In genomic region chr3:15681668-15682067, GRCh38 we compare ENCODE assay signal across 22 cellular contexts.
"Had no signal": no experiment of that assay in that cellular context is flagged by ENCODE, and none has a peak within 500 bp of the region (broad histone marks: within the 10 kb centered on the region; RNA-seq: fewer than 3 reads in every experiment).

No MANE protein-coding gene starts in this region.

- DNase-seq: activated CD4-positive, alpha-beta T cell treated with anti-CD3 and anti-CD28 coated beads, Interleukin-2, amount 10 ng/mL, durations not matched to agents 7 days and 5 days; activated CD4-positive, CD25-positive, alpha-beta regulatory T cell treated with anti-CD3 and anti-CD28 coated beads, Interleukin-2, amount 50 U/mL, for 72 hours; activated CD8-positive, alpha-beta memory T cell treated with anti-CD3 and anti-CD28 coated beads, Interleukin-2, amount 10 ng/mL, durations not matched to agents 7 days and 5 days; activated CD8-positive, alpha-beta T cell treated with anti-CD3 and anti-CD28 coated beads for 36 hours; activated gamma-delta T cell treated with Interleukin-2 at 50 U/mL for 16 hours; activated T-cell treated with anti-CD3 and anti-CD28 coated beads, Interleukin-2, amount 50 U/mL, for 1 hour; brain microvascular endothelial cell; caudate nucleus; effector memory CD8-positive, alpha-beta T cell; foreskin keratinocyte; kidney; natural killer cell; pancreas; psoas muscle; stimulated activated CD4-positive, alpha-beta T cell treated with anti-CD3 and anti-CD28 coated beads, Interleukin-12 subunit alpha, Interleukin-12 subunit beta, amount 100 ng/mL, for 4 hours; stomach; transverse colon; WERI-Rb-1 had no signal

- H3K4me1 ChIP-seq: foreskin keratinocyte had no signal

- H3K27ac ChIP-seq: brain microvascular endothelial cell, foreskin keratinocyte, pancreas, right atrium auricular region, stomach, suprapubic skin, transverse colon, WERI-Rb-1 had no signal

- H3K4me3 ChIP-seq: ascending aorta, lung, pancreas, psoas muscle, right atrium auricular region, stomach, suprapubic skin, transverse colon had no signal

- H3K9me3 ChIP-seq: ascending aorta, pancreas, psoas muscle, right atrium auricular region, stomach, suprapubic skin, transverse colon had no signal

- H3K27me3 ChIP-seq: ascending aorta, brain microvascular endothelial cell, foreskin keratinocyte, pancreas, right atrium auricular region, stomach, suprapubic skin, transverse colon had no signal
